1 cellular context compared by ENCODE assay signal in genomic region chr1:23978825-23979224, GRCh38.
TF ChIP-seq lines count a peak whose summit lies in the region.

No MANE protein-coding gene starts in this region.

TF ChIP-seq in K562, 482 proteins besides CTCF, POLR2A, EP300 and RAD21 (continued from another document):
- TF ChIP-seq POLR2G (IDR thresholded peaks at IDR 0.05; ENCODE audit: low read depth, low read length) = peak; percentile 41; the same call in 1 of the 2 replicates
- TF ChIP-seq ZNF584 (CRISPR knock-in tag; IDR thresholded peaks at IDR 0.05; ENCODE audit: low read depth) = no peak
- no peak for TF ChIP-seq PCBP2 (IDR thresholded peaks at IDR 0.05; ENCODE audit: low read depth, low read length, poor library complexity, severe bottlenecking)
- 0 out of 2 replicates have a peak, but pooled peaks have one; percentile 2 for TF ChIP-seq SIN3B (IDR thresholded peaks at IDR 0.05; ENCODE audit: low read depth)
- no peak for TF ChIP-seq ZNF766 (CRISPR knock-in tag; conservative IDR thresholded peaks at IDR 0.05)
- TF ChIP-seq KDM4B (IDR thresholded peaks at IDR 0.05; ENCODE audit: borderline replicate concordance in 2 of 2, low read depth in 1 of 2) = no peak
- no peak for TF ChIP-seq RUNX1 (IDR thresholded peaks at IDR 0.05; ENCODE audit: low read depth)
- no peak for TF ChIP-seq POLR3G (IDR thresholded peaks at IDR 0.05; ENCODE audit: extremely low read depth, insufficient read length, insufficient replicate concordance)
- TF ChIP-seq ZNF274 (IDR thresholded peaks at IDR 0.05; ENCODE audit: borderline replicate concordance, low read depth, low read length) = no peak
- TF ChIP-seq MBD2 (IDR thresholded peaks at IDR 0.05; ENCODE audit: borderline replicate concordance, low read depth) = no peak
- no peak for TF ChIP-seq MXI1 (IDR thresholded peaks at IDR 0.05; ENCODE audit: low read depth, low read length)
- TF ChIP-seq ZNF507 (tag; conservative IDR thresholded peaks at IDR 0.05) = no peak
- peak; percentile 55 for TF ChIP-seq RBFOX2 (IDR thresholded peaks at IDR 0.05; ENCODE audit: low read depth, low read length)
- no peak for TF ChIP-seq SNAPC5 (CRISPR knock-in tag; IDR thresholded peaks at IDR 0.05)
- TF ChIP-seq ZNF146 (CRISPR knock-in tag; IDR thresholded peaks at IDR 0.05; ENCODE audit: unreplicated experiment) = no peak
- no peak for TF ChIP-seq ZNF57 (CRISPR knock-in tag; IDR thresholded peaks at IDR 0.05)
- peak; percentile 61 for TF ChIP-seq RBM22 (IDR thresholded peaks at IDR 0.05; ENCODE audit: low read depth, low read length, poor library complexity, severe bottlenecking)
- TF ChIP-seq ZNF133 (CRISPR knock-in tag; IDR thresholded peaks at IDR 0.05) = no peak
- TF ChIP-seq CREB5 (CRISPR knock-in tag; IDR thresholded peaks at IDR 0.05) = no peak
- TF ChIP-seq CHD2 (IDR thresholded peaks at IDR 0.05; ENCODE audit: low read depth, low read length) = no peak
- no peak for TF ChIP-seq U2AF1 (optimal IDR thresholded peaks at IDR 0.05; ENCODE audit: low read depth, low read length)
- TF ChIP-seq TGIF2 (CRISPR knock-in tag; IDR thresholded peaks at IDR 0.05) = no peak
- TF ChIP-seq BDP1 (IDR thresholded peaks at IDR 0.05; ENCODE audit: insufficient read depth, insufficient read length) = no peak
TF ChIP-seq in K562: peak in this region for 5.
